ENCODE assay signal across 17 cellular contexts in genomic region chr10:34255075-34255474, GRCh38.
DNase-seq lines count a peak whose midpoint lies in the region; ATAC-seq, FAIRE-seq and TF ChIP-seq lines count a peak whose summit lies in the region.
"Had no signal": no experiment of that assay in that cellular context is flagged by ENCODE, and none has a peak within 500 bp of the region (broad histone marks: within the 10 kb centered on the region; RNA-seq: fewer than 3 reads in every experiment).

No MANE protein-coding gene starts in this region.

- H2AFZ ChIP-seq in HCT116 (ENCODE audit: low read depth, low read length, poor library complexity, severe bottlenecking) (no peak overlapping the region), mammary epithelial cell (ENCODE audit: low read depth, low read length) (no peak overlapping the region)

- dilution Hi-C loops in mammary epithelial cell (cut with HindIII; ENCODE audit: low sequenced_read_pairs), result no loop called here

- H3K36me3 ChIP-seq in HCT116 (ENCODE audit: control insufficient read depth in 1 of 2, insufficient read depth in 2 of 2, low read length in 2 of 2) (no peaks in the 10 kb centered on the region), mammary epithelial cell (ENCODE audit: insufficient read depth, low read length) (no peaks in the 10 kb centered on the region)
- H3K36me3 ChIP-seq: HAP-1 had no signal

- TF ChIP-seq POLR2A in HCT116 (IDR thresholded peaks at IDR 0.05; ENCODE audit: borderline replicate concordance, extremely low read depth, insufficient read depth, insufficient read length) (no peak), NB4 (IDR thresholded peaks at IDR 0.05; ENCODE audit: extremely low read depth, insufficient read length) (no peak)

- RAD21 ChIA-PET in HCT116 (lab: Charles Lee; ENCODE audit: low non-redundant PET in 1 of 2, low total read pairs in 2 of 2, uncharacterized antibody in 2 of 2, unreplicated experiment in 2 of 2), result no interaction called here

- TF ChIP-seq CTCF in HCT116 (IDR thresholded peaks at IDR 0.05 in 2 of 3, conservative IDR thresholded peaks at IDR 0.05 in 1 of 3; ENCODE audit: borderline replicate concordance in 1 of 3, insufficient read depth in 1 of 3, low read depth in 2 of 3, low read length in 2 of 3) (no peak), NB4 (IDR thresholded peaks at IDR 0.05; ENCODE audit: low read depth, low read length) (no peak), mammary epithelial cell (conservative IDR thresholded peaks at IDR 0.05 in 1 of 2, IDR thresholded peaks at IDR 0.05 in 1 of 2; ENCODE audit: extremely low read depth in 1 of 2, insufficient read depth in 1 of 2, low read depth in 1 of 2, low read length in 2 of 2) (no peak), nephron progenitor cell (IDR thresholded peaks at IDR 0.05) (no peak), D721Med (IDR thresholded peaks at IDR 0.05; ENCODE audit: insufficient read depth, missing control alignments) (no peak)

- 35% methylated on average over 3 of the region's 3 CpGs for whole genome bisulfite sequencing in mammary epithelial cell (ENCODE audit: low coverage, missing lambda C conversion rate)

- POLR2A ChIA-PET in HCT116 (lab: Charles Lee), result no interaction called here

- H3K9me3 ChIP-seq in HCT116 (ENCODE audit: control insufficient read depth in 1 of 2, insufficient read depth in 1 of 2, low read depth in 1 of 2, low read length in 2 of 2), result no peaks in the 10 kb centered on the region
- no peaks in the 10 kb centered on the region for H3K9me3 ChIP-seq in mammary epithelial cell (replicated peaks; ENCODE audit: insufficient read depth, low read length)
- H3K9me3 ChIP-seq: HAP-1 had no signal

- ATAC-seq in HCT116, result no peak
- ATAC-seq in activated T-helper 17 cell treated with anti-CD3 and anti-CD28 coated beads, Interleukin-2, amount 50 U/mL, for 72 hours (replicated peaks), result no peak

- H3K27me3 Mint-ChIP-seq in nephron progenitor cell (ENCODE audit: low read depth, poor library complexity), result no peaks in the 10 kb centered on the region
- H3K27me3 Mint-ChIP-seq in activated T-helper 17 cell treated with anti-CD3 and anti-CD28 coated beads, Interleukin-2, amount 50 U/mL, for 72 hours, result peaks cover 8% of the 10 kb centered on the region
- H3K27me3 Mint-ChIP-seq: B cell had no signal

- H3K9me2 ChIP-seq in HCT116 (ENCODE audit: insufficient read depth), result no peaks in the 10 kb centered on the region

- peak overlapping the region; percentile 13; the same call in 1 of the 2 replicates for H3K4me2 ChIP-seq in HCT116 (ENCODE audit: low read length)
- H3K4me2 ChIP-seq in mammary epithelial cell (ENCODE audit: insufficient read depth, low read depth, low read length), result peak overlapping the region; percentile 64

- H4K20me1 ChIP-seq in HCT116 (ENCODE audit: insufficient read depth) (no peaks in the 10 kb centered on the region), mammary epithelial cell (ENCODE audit: insufficient read depth, low read length) (no peaks in the 10 kb centered on the region)

- CTCF ChIA-PET in HCT116 (lab: Charles Lee), result no interaction called here
- CTCF ChIA-PET in mammary epithelial cell (lab: Charles Lee; ENCODE audit: low non-redundant PET), result no interaction called here

- in situ Hi-C loops in mammary epithelial cell (cut with MboI; ENCODE audit: low sequenced_read_pairs in 2 of 2), result no loop called here

- H3K4me1 ChIP-seq in HCT116 (ENCODE audit: control insufficient read depth in 1 of 2, insufficient read depth in 2 of 2, low read length in 2 of 2), result peaks cover 10 to 22% of the 10 kb centered on the region in 2 experiments
- H3K4me1 ChIP-seq in mammary epithelial cell (ENCODE audit: insufficient read depth, low read length), result peaks cover 22% of the 10 kb centered on the region
- H3K4me1 ChIP-seq: HAP-1 had no signal

- peaks cover 19% of the 10 kb centered on the region for H3K36me3 Mint-ChIP-seq in nephron progenitor cell (ENCODE audit: low read depth)
- H3K36me3 Mint-ChIP-seq in activated T-helper 17 cell treated with anti-CD3 and anti-CD28 coated beads, Interleukin-2, amount 50 U/mL, for 72 hours (ENCODE audit: low read depth), result no peaks in the 10 kb centered on the region

- no peak for DNase-seq in HCT116 (ENCODE audit: low read depth, low spot score)
- DNase-seq in NB4 (ENCODE audit: low read depth), result peak; percentile 15
- no peak for DNase-seq in mammary epithelial cell
- no peak for DNase-seq in nephron progenitor cell
- no peak for DNase-seq in middle frontal gyrus (ENCODE audit: extremely low spot score, low spot score)
- no peak for DNase-seq in D721Med (ENCODE audit: insufficient read length, low spot score)
- DNase-seq in SK-N-DZ (ENCODE audit: low spot score), result no peak
- DNase-seq: DMS 273 treated with DMSO at 0.1 percent for 48 hours, NCI-H1417 treated with DMSO at 0.1 percent for 48 hours, NCI-H187 treated with DMSO at 0.1 percent for 48 hours, NCI-H2227 treated with DMSO at 0.1 percent for 48 hours, NCI-H510A treated with DMSO at 0.1 percent for 48 hours, NCI-H774 had no signal

- H3K9ac ChIP-seq in HCT116 (ENCODE audit: low read length) (no peak overlapping the region), mammary epithelial cell (ENCODE audit: insufficient read depth, low read length) (no peak overlapping the region)

- FAIRE-seq in D721Med (lab: Jason Lieb, UNC), result no peak

- peak overlapping the region; percentile 64 for H3K27ac Mint-ChIP-seq in nephron progenitor cell
- H3K27ac Mint-ChIP-seq in activated T-helper 17 cell treated with anti-CD3 and anti-CD28 coated beads, Interleukin-2, amount 50 U/mL, for 72 hours, result no peak overlapping the region
- H3K27ac Mint-ChIP-seq: B cell had no signal

- H3K9me3 Mint-ChIP-seq in nephron progenitor cell, result peaks cover 18% of the 10 kb centered on the region
- H3K9me3 Mint-ChIP-seq in activated T-helper 17 cell treated with anti-CD3 and anti-CD28 coated beads, Interleukin-2, amount 50 U/mL, for 72 hours, result no peaks in the 10 kb centered on the region

- H3K4me1 Mint-ChIP-seq in nephron progenitor cell, result peaks cover 27% of the 10 kb centered on the region
- no peaks in the 10 kb centered on the region for H3K4me1 Mint-ChIP-seq in activated T-helper 17 cell treated with anti-CD3 and anti-CD28 coated beads, Interleukin-2, amount 50 U/mL, for 72 hours
- H3K4me1 Mint-ChIP-seq: B cell had no signal

- H3K4me3 Mint-ChIP-seq in nephron progenitor cell, result no peak overlapping the region
- H3K4me3 Mint-ChIP-seq in activated T-helper 17 cell treated with anti-CD3 and anti-CD28 coated beads, Interleukin-2, amount 50 U/mL, for 72 hours, result no peak overlapping the region
- H3K4me3 Mint-ChIP-seq: B cell had no signal

- H3K27me3 ChIP-seq in HCT116 (ENCODE audit: insufficient read depth, low read length) (no peaks in the 10 kb centered on the region), mammary epithelial cell (ENCODE audit: insufficient read depth, low read length) (no peaks in the 10 kb centered on the region)

- H3K4me3 ChIP-seq in HCT116 (replicated peaks in 1 of 2; ENCODE audit: low read depth in 1 of 2, low read length in 2 of 2), result no peak overlapping the region
- no peak overlapping the region for H3K4me3 ChIP-seq in NB4 (ENCODE audit: low read depth, low read length)
- H3K4me3 ChIP-seq in mammary epithelial cell (replicated peaks in 1 of 3; ENCODE audit: insufficient read depth in 1 of 3, low read depth in 2 of 3, low read length in 3 of 3), result no peak overlapping the region
- H3K4me3 ChIP-seq: HAP-1, SK-N-MC had no signal

- H3K27ac ChIP-seq in HCT116 (ENCODE audit: low read depth, low read length), result no peak overlapping the region
- no peak overlapping the region for H3K27ac ChIP-seq in mammary epithelial cell (ENCODE audit: insufficient read depth, low read depth, low read length)
- H3K27ac ChIP-seq: SK-N-MC had no signal

- BruUV-seq in HCT116 (replicated peaks; lab: Mats Ljungman, UMichigan) (no TSS peak), mammary epithelial cell (replicated peaks; lab: Mats Ljungman, UMichigan) (no TSS peak)

- intact Hi-C loops in HCT116 (cut with micrococcal nuclease), result no loop called here
- intact Hi-C loops in mammary epithelial cell (cut with micrococcal nuclease), result loop anchor here (10.0 kb wide), 1 partner anchor 380 kb away; no protein-coding TSS in a partner anchor

- no peak for TF ChIP-seq RAD21 in HCT116 (IDR thresholded peaks at IDR 0.05; ENCODE audit: low read depth)

- no peaks in the 10 kb centered on the region for H3K79me2 ChIP-seq in HCT116 (ENCODE audit: insufficient read depth, low read length)
- no peaks in the 10 kb centered on the region for H3K79me2 ChIP-seq in mammary epithelial cell (ENCODE audit: insufficient read depth, low read length)

TF ChIP-seq in HCT116, 20 proteins besides CTCF, POLR2A, EP300 and RAD21 (continues in another document):
- TF ChIP-seq EZH2 (IDR thresholded peaks at IDR 0.05) (no peak), FOSL1 (IDR thresholded peaks at IDR 0.05; ENCODE audit: low read depth) (no peak), SIN3A (IDR thresholded peaks at IDR 0.05; ENCODE audit: low read depth) (no peak), ZFX (IDR thresholded peaks at IDR 0.05) (no peak), TCF7L2 (IDR thresholded peaks at IDR 0.05; ENCODE audit: borderline replicate concordance, extremely low read depth, insufficient read depth, insufficient read length) (no peak), CEBPB (IDR thresholded peaks at IDR 0.05; ENCODE audit: low read depth) (no peak), YY1 (IDR thresholded peaks at IDR 0.05; ENCODE audit: extremely low read depth, insufficient replicate concordance, low read depth, low read length) (no peak), ELF1 (IDR thresholded peaks at IDR 0.05; ENCODE audit: borderline replicate concordance, low read depth) (no peak), SP1 (IDR thresholded peaks at IDR 0.05; ENCODE audit: low read depth) (no peak), ZNF274 (IDR thresholded peaks at IDR 0.05; ENCODE audit: low read depth, low read length) (no peak), MAX (IDR thresholded peaks at IDR 0.05) (no peak), CBX3 (IDR thresholded peaks at IDR 0.05; ENCODE audit: low read depth) (no peak), EZH2phosphoT487 (IDR thresholded peaks at IDR 0.05; ENCODE audit: borderline replicate concordance) (no peak), SRF (IDR thresholded peaks at IDR 0.05; ENCODE audit: low read depth) (no peak), JUND (IDR thresholded peaks at IDR 0.05) (no peak), ATF3 (IDR thresholded peaks at IDR 0.05) (no peak), POLR2AphosphoS5 (IDR thresholded peaks at IDR 0.05; ENCODE audit: low read depth, low read length) (no peak), EGR1 (IDR thresholded peaks at IDR 0.05; ENCODE audit: low read depth) (no peak)
